9 cellular contexts compared by ENCODE assay signal in the genomic region with DNA sequence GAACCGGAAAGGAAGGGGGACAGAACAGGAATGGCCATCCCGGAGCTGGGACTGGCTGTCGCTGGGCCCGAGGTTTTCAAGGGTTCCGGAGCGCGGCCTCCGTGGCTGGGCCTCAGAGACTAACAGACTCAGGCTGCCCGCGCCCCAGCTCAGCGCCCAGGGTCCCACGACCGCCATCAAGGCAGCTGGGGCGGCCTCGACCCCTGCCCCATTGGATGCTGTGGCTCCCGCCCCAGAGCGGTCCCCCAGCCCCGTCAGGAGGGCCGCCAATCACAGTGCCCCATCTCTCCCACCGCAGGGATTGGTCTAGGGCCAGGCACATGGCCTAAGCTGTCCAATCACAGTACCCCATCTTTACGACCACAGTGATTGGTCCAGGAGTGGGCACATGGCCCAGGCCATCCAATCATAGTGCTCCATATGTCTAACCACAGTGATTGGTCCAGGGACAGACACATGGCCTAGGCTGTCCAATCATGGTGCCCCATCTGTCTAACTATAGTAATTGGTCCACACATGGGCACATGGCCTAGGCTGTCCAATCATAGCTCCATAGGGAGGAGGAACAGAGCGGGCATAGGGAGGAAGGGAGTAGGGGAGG.
A peak's percentile ranks its signal among the peaks of the same experiment; 100 is the strongest.
DNase-seq lines count a peak whose midpoint lies in the region; ATAC-seq and TF ChIP-seq lines count a peak whose summit lies in the region.
"Had no signal": no experiment of that assay in that cellular context is flagged by ENCODE, and none has a peak within 500 bp of the region (broad histone marks: within the 10 kb centered on the region; RNA-seq: fewer than 3 reads in every experiment).

No MANE protein-coding gene starts in this region.

- TF ChIP-seq CTCF in activated CD8-positive, alpha-beta T cell treated with anti-CD3 and anti-CD28 coated beads for 36 hours (IDR thresholded peaks at IDR 0.05): no peak
- no peak for TF ChIP-seq CTCF in GM20000 (IDR thresholded peaks at IDR 0.05; ENCODE audit: extremely low read depth, missing control alignments)

- H3K27me3 ChIP-seq in right cardiac atrium (ENCODE audit: control insufficient read depth, insufficient read depth): no peaks in the 10 kb centered on the region

- no peaks in the 10 kb centered on the region for H3K9me3 Mint-ChIP-seq in activated CD4-positive, alpha-beta T cell treated with anti-CD3 and anti-CD28 coated beads, Interleukin-2, amount 10 ng/mL, durations not matched to agents 24 days and 14 days
- H3K9me3 Mint-ChIP-seq in activated CD8-positive, alpha-beta T cell treated with anti-CD3 and anti-CD28 coated beads for 36 hours: no peaks in the 10 kb centered on the region
- no peaks in the 10 kb centered on the region for H3K9me3 Mint-ChIP-seq in stimulated activated naive CD8-positive, alpha-beta T cell treated with anti-CD3 and anti-CD28 coated beads, Interleukin-15, Interleukin-2, amounts not matched to agents 100 ng/mL and 50 ng/mL, for 24 hours

- CTCF ChIA-PET in activated CD8-positive, alpha-beta T cell treated with anti-CD3 and anti-CD28 coated beads for 36 hours (lab: Charles Lee): interaction anchor here (1.5 kb wide), 1 partner anchor 104 kb away, joined by 4 read pairs; no protein-coding TSS in a partner anchor

- H3K36me3 Mint-ChIP-seq in activated CD4-positive, alpha-beta T cell treated with anti-CD3 and anti-CD28 coated beads, Interleukin-2, amount 10 ng/mL, durations not matched to agents 24 days and 14 days (ENCODE audit: low read depth): no peaks in the 10 kb centered on the region
- H3K36me3 Mint-ChIP-seq in activated CD8-positive, alpha-beta T cell treated with anti-CD3 and anti-CD28 coated beads for 36 hours (ENCODE audit: low read depth): no peaks in the 10 kb centered on the region
- H3K36me3 Mint-ChIP-seq in stimulated activated naive CD8-positive, alpha-beta T cell treated with anti-CD3 and anti-CD28 coated beads, Interleukin-15, Interleukin-2, amounts not matched to agents 100 ng/mL and 50 ng/mL, for 24 hours (ENCODE audit: low read depth): no peaks in the 10 kb centered on the region

- no peak overlapping the region for H3K4me3 Mint-ChIP-seq in activated CD4-positive, alpha-beta T cell treated with anti-CD3 and anti-CD28 coated beads, Interleukin-2, amount 10 ng/mL, durations not matched to agents 24 days and 14 days
- peak overlapping the region; percentile 26 for H3K4me3 Mint-ChIP-seq in activated CD8-positive, alpha-beta T cell treated with anti-CD3 and anti-CD28 coated beads for 36 hours
- H3K4me3 Mint-ChIP-seq in stimulated activated naive CD8-positive, alpha-beta T cell treated with anti-CD3 and anti-CD28 coated beads, Interleukin-15, Interleukin-2, amounts not matched to agents 100 ng/mL and 50 ng/mL, for 24 hours: peak overlapping the region; percentile 41

- WGBS in right cardiac atrium: 93% methylated on average over 22 of the region's 22 CpGs

- no peak overlapping the region for H3K27ac ChIP-seq in right cardiac atrium (ENCODE audit: low read length)
- H3K27ac ChIP-seq: epithelial cell of prostate had no signal

- peak; percentile 90 for ATAC-seq in activated CD8-positive, alpha-beta T cell treated with anti-CD3 and anti-CD28 coated beads for 36 hours
- peak; percentile 52 to 88 for ATAC-seq in right cardiac atrium

- intact Hi-C loops in activated CD4-positive, alpha-beta T cell treated with anti-CD3 and anti-CD28 coated beads, Interleukin-2, amount 10 ng/mL, durations not matched to agents 24 days and 14 days (cut with micrococcal nuclease): no loop called here
- intact Hi-C loops in activated CD8-positive, alpha-beta T cell treated with anti-CD3 and anti-CD28 coated beads for 36 hours (cut with micrococcal nuclease): no loop called here
- intact Hi-C loops in right cardiac atrium (cut with DNase I): no loop called here

- no peaks in the 10 kb centered on the region for H3K4me1 ChIP-seq in right cardiac atrium (ENCODE audit: control insufficient read depth, insufficient read depth, low read length)

- H3K27ac Mint-ChIP-seq in activated CD4-positive, alpha-beta T cell treated with anti-CD3 and anti-CD28 coated beads, Interleukin-2, amount 10 ng/mL, durations not matched to agents 24 days and 14 days: no peak overlapping the region
- no peak overlapping the region for H3K27ac Mint-ChIP-seq in activated CD8-positive, alpha-beta T cell treated with anti-CD3 and anti-CD28 coated beads for 36 hours
- no peak overlapping the region for H3K27ac Mint-ChIP-seq in stimulated activated naive CD8-positive, alpha-beta T cell treated with anti-CD3 and anti-CD28 coated beads, Interleukin-15, Interleukin-2, amounts not matched to agents 100 ng/mL and 50 ng/mL, for 24 hours

- H3K4me3 ChIP-seq in right cardiac atrium (ENCODE audit: low read length): no peak overlapping the region

- peak; percentile 49 for DNase-seq in activated CD4-positive, alpha-beta T cell treated with anti-CD3 and anti-CD28 coated beads for 48 hours
- DNase-seq in activated CD4-positive, alpha-beta T cell treated with anti-CD3 and anti-CD28 coated beads, Interleukin-2, amount 10 ng/mL, durations not matched to agents 24 days and 14 days: no peak
- peak; percentile 63 for DNase-seq in activated CD8-positive, alpha-beta T cell treated with anti-CD3 and anti-CD28 coated beads for 36 hours
- DNase-seq in right cardiac atrium (peak in 1 of 3 donors; percentile 76), GM19240 (ENCODE audit: insufficient read length, low spot score) (no peak), inferior parietal cortex (ENCODE audit: extremely low spot score) (no peak), GM20000 (ENCODE audit: low spot score) (no peak)

- H3K9me3 ChIP-seq in right cardiac atrium (ENCODE audit: control insufficient read depth, low read length): no peaks in the 10 kb centered on the region

- POLR2A ChIA-PET in activated CD8-positive, alpha-beta T cell treated with anti-CD3 and anti-CD28 coated beads for 36 hours (lab: Charles Lee): no interaction called here

- H3K27me3 Mint-ChIP-seq in activated CD4-positive, alpha-beta T cell treated with anti-CD3 and anti-CD28 coated beads, Interleukin-2, amount 10 ng/mL, durations not matched to agents 24 days and 14 days: no peaks in the 10 kb centered on the region
- H3K27me3 Mint-ChIP-seq in activated CD8-positive, alpha-beta T cell treated with anti-CD3 and anti-CD28 coated beads for 36 hours: no peaks in the 10 kb centered on the region
- H3K27me3 Mint-ChIP-seq in stimulated activated naive CD8-positive, alpha-beta T cell treated with anti-CD3 and anti-CD28 coated beads, Interleukin-15, Interleukin-2, amounts not matched to agents 100 ng/mL and 50 ng/mL, for 24 hours: peaks cover 5% of the 10 kb centered on the region

- H3K4me1 Mint-ChIP-seq in activated CD4-positive, alpha-beta T cell treated with anti-CD3 and anti-CD28 coated beads, Interleukin-2, amount 10 ng/mL, durations not matched to agents 24 days and 14 days: no peaks in the 10 kb centered on the region
- H3K4me1 Mint-ChIP-seq in activated CD8-positive, alpha-beta T cell treated with anti-CD3 and anti-CD28 coated beads for 36 hours (ENCODE audit: low read depth): no peaks in the 10 kb centered on the region
- no peaks in the 10 kb centered on the region for H3K4me1 Mint-ChIP-seq in stimulated activated naive CD8-positive, alpha-beta T cell treated with anti-CD3 and anti-CD28 coated beads, Interleukin-15, Interleukin-2, amounts not matched to agents 100 ng/mL and 50 ng/mL, for 24 hours (ENCODE audit: low read depth)

Comparison
In these comparisons a context has a peak if more than half of its experiments do, and no peak if none do; other contexts are left out.
1. DNase-seq: peak in activated CD4-positive, alpha-beta T cell treated with anti-CD3 and anti-CD28 coated beads for 48 hours (single experiment) and activated CD8-positive, alpha-beta T cell treated with anti-CD3 and anti-CD28 coated beads for 36 hours (single experiment); none in activated CD4-positive, alpha-beta T cell treated with anti-CD3 and anti-CD28 coated beads, Interleukin-2, amount 10 ng/mL, durations not matched to agents 24 days and 14 days (single experiment), GM19240 (single experiment), inferior parietal cortex (single experiment) and GM20000 (single experiment).